Comparison of ENCODE assay signal across 1 cellular context in genomic region chr19:10333758-10334339, GRCh38.
A peak's percentile ranks its signal among the peaks of the same experiment; 100 is the strongest.
TF ChIP-seq lines count a peak whose summit lies in the region.

No MANE protein-coding gene starts in this region.

TF ChIP-seq in GM12878, 131 proteins besides CTCF, POLR2A, EP300 and RAD21:
- TF ChIP-seq RUNX3 (IDR thresholded peaks at IDR 0.05; ENCODE audit: low read length), result peak; percentile 37; the same call in 1 of the 2 replicates
- no peak for TF ChIP-seq ZNF384 (IDR thresholded peaks at IDR 0.05; ENCODE audit: borderline replicate concordance, low read depth, low read length)
- TF ChIP-seq CHD2 (IDR thresholded peaks at IDR 0.05; ENCODE audit: borderline replicate concordance, low read depth, low read length), result no peak
